In the genomic region with DNA sequence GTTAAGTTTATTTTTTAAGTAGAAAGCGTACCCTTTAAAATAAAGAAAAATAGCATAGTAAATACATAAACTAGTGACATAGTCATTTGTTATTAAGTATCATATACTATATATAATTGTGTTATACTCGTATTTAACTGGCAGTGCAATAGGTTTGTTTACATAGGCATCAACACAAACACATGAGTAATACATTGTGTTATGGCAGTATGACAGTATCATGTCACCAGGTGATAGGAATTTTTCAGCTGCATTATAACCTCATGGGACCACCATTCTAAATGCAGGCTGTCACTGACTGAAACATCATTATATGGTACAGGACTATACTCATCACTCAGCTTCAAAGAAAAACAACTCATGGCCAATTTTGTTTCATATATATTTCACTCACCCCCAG, we compare ENCODE assay signal across 18 cellular contexts.
"Had no signal": no experiment of that assay in that cellular context is flagged by ENCODE, and none has a peak within 500 bp of the region (broad histone marks: within the 10 kb centered on the region; RNA-seq: fewer than 3 reads in every experiment).

No MANE protein-coding gene starts in this region.

- ATAC-seq: activated CD4-positive, alpha-beta T cell treated with anti-CD3 and anti-CD28 coated beads for 36 hours; mucosa of descending colon; stimulated activated memory B cell treated with anti-CD40 and anti-IgM and Interleukin-4, amounts not matched to agents 10 μg/mL and 1 μg/mL and 100 μg/mL, for 72 hours; WTC11 had no signal

- H3K4me3 Mint-ChIP-seq: activated CD4-positive, alpha-beta memory T cell treated with anti-CD3 and anti-CD28 coated beads for 36 hours; activated CD4-positive, alpha-beta T cell treated with anti-CD3 and anti-CD28 coated beads for 36 hours; dendritic cell treated with granulocyte-macrophage colony-stimulating factor and Interleukin-4, amounts not matched to agents 40 ng/mL and 50 ng/mL, for 4 days; immature natural killer cell; stimulated activated memory B cell treated with anti-CD40 and anti-IgM and Interleukin-4, amounts not matched to agents 10 μg/mL and 1 μg/mL and 100 μg/mL, for 72 hours; T-helper 2 cell treated with Interferon-gamma antibody and Interleukin-4, amounts not matched to agents 5 μg/mL and 100 μg/mL, for 36 hours; WTC11 had no signal

- H3K4me3 ChIP-seq: breast epithelium, esophagus squamous epithelium, mucosa of descending colon, sigmoid colon had no signal

- H3K4me1 ChIP-seq: breast epithelium, parathyroid adenoma had no signal

- H3K9me3 ChIP-seq: breast epithelium, esophagus squamous epithelium, mucosa of descending colon, sigmoid colon had no signal

- H3K27me3 ChIP-seq: breast epithelium, esophagus squamous epithelium, sigmoid colon had no signal

- H3K36me3 Mint-ChIP-seq: stimulated activated memory B cell treated with anti-CD40 and anti-IgM and Interleukin-4, amounts not matched to agents 10 μg/mL and 1 μg/mL and 100 μg/mL, for 72 hours; WTC11 had no signal

- H3K27ac Mint-ChIP-seq: activated CD4-positive, alpha-beta memory T cell treated with anti-CD3 and anti-CD28 coated beads for 36 hours; activated CD4-positive, alpha-beta T cell treated with anti-CD3 and anti-CD28 coated beads for 36 hours; dendritic cell treated with granulocyte-macrophage colony-stimulating factor and Interleukin-4, amounts not matched to agents 40 ng/mL and 50 ng/mL, for 4 days; immature natural killer cell; stimulated activated memory B cell treated with anti-CD40 and anti-IgM and Interleukin-4, amounts not matched to agents 10 μg/mL and 1 μg/mL and 100 μg/mL, for 72 hours; T-helper 2 cell treated with Interferon-gamma antibody and Interleukin-4, amounts not matched to agents 5 μg/mL and 100 μg/mL, for 36 hours; WTC11 had no signal

- FAIRE-seq: astrocyte had no signal

- H3K36me3 ChIP-seq: breast epithelium, esophagus squamous epithelium, sigmoid colon had no signal

- DNase-seq: activated CD4-positive, alpha-beta memory T cell treated with anti-CD3 and anti-CD28 coated beads for 36 hours; activated CD4-positive, alpha-beta T cell treated with anti-CD3 and anti-CD28 coated beads for 36 hours; activated naive CD4-positive, alpha-beta T cell; effector CD8-positive, alpha-beta T cell; esophagus squamous epithelium; immature natural killer cell; mesenchymal stem cell; mucosa of descending colon; naive B cell; sigmoid colon; stimulated activated CD4-positive, alpha-beta T cell treated with anti-CD3 and anti-CD28 coated beads, Interleukin-4, amount 100 ng/mL, for 24 hours had no signal

- H3K27me3 Mint-ChIP-seq: activated CD4-positive, alpha-beta memory T cell treated with anti-CD3 and anti-CD28 coated beads for 36 hours; activated CD4-positive, alpha-beta T cell treated with anti-CD3 and anti-CD28 coated beads for 36 hours; dendritic cell treated with granulocyte-macrophage colony-stimulating factor and Interleukin-4, amounts not matched to agents 40 ng/mL and 50 ng/mL, for 4 days; naive B cell; stimulated activated memory B cell treated with anti-CD40 and anti-IgM and Interleukin-4, amounts not matched to agents 10 μg/mL and 1 μg/mL and 100 μg/mL, for 72 hours had no signal

- H3K9me3 Mint-ChIP-seq: activated CD4-positive, alpha-beta memory T cell treated with anti-CD3 and anti-CD28 coated beads for 36 hours; dendritic cell treated with granulocyte-macrophage colony-stimulating factor and Interleukin-4, amounts not matched to agents 40 ng/mL and 50 ng/mL, for 4 days; immature natural killer cell; naive B cell; stimulated activated memory B cell treated with anti-CD40 and anti-IgM and Interleukin-4, amounts not matched to agents 10 μg/mL and 1 μg/mL and 100 μg/mL, for 72 hours; T-helper 2 cell treated with Interferon-gamma antibody and Interleukin-4, amounts not matched to agents 5 μg/mL and 100 μg/mL, for 36 hours; WTC11 had no signal

- H3K9ac ChIP-seq: parathyroid adenoma had no signal

- H3K27ac ChIP-seq: breast epithelium, esophagus squamous epithelium, parathyroid adenoma had no signal
